Comparison of ENCODE assay signal across 8 cellular contexts in the genomic region with DNA sequence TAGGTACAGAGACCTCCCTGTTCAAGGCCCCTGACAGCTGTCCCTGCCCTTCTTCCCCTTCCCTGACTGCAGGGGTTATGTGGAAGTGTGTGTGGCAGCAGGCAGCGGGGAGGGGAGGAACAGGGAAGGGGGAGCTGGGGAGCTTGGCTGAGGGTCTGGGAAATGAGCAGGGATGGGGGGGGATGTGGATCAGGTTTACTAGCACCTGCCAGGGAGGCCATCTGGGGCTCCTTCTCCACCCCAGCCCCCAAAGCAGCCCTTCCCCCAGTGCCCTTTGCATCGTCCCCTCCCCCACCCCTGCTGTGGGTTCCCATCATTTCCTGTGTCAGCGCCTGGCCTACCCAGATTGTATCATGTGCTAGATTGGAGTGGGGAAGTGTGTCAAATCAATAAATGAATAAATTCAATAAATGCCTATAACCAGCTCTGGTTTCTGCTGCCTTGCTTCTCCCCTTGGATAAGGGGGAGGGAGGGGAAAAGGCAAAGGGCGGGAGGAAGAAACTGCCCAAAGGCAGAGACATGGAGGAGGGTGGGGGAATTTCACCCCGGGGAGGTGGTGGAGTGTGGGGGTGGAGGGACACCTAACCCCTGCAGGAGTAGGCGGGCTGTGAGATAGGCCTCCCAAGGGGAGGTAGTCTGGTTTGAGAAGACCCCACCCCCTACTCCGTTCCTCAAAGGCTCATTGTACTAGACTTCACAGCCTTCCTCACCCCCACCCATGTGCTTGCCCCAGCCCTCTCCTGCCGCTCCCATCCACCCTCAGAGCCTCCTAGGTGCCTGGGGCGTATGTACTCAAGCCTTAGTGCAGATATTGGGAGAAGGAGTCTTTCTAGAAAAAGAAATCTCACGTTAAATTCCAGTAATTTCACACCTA. TPM values are rescaled to one million over a fixed set of nuclear protein-coding genes. Genes with fewer than 3 reads are reported as not detected.
DNase-seq lines count a peak whose midpoint lies in the region; ATAC-seq and TF ChIP-seq lines count a peak whose summit lies in the region.

No MANE protein-coding gene starts in this region.

- CTCF ChIA-PET in activated CD4-positive, alpha-beta T cell treated with anti-CD3 and anti-CD28 coated beads for 36 hours (lab: Charles Lee): interaction anchor here (0.9 to 1.3 kb wide), 2 partner anchors 8 to 28 kb away, joined by 4 read pairs; partner anchors contain the start of gene IL2RG

- POLR2A ChIA-PET in activated CD4-positive, alpha-beta T cell treated with anti-CD3 and anti-CD28 coated beads for 36 hours (lab: Charles Lee): interaction anchor here (1.0 to 1.1 kb wide), 2 partner anchors 15 to 429 kb away, joined by 3 read pairs; partner anchors contain the start of genes MED12 and OGT

- H3K4me1 Mint-ChIP-seq in activated CD4-positive, alpha-beta T cell treated with anti-CD3 and anti-CD28 coated beads for 36 hours: peaks cover 85% of the 10 kb centered on the region

- H3K4me3 ChIP-seq in mucosa of descending colon: no peak overlapping the region

- no peaks in the 10 kb centered on the region for H3K27me3 Mint-ChIP-seq in activated CD4-positive, alpha-beta T cell treated with anti-CD3 and anti-CD28 coated beads for 36 hours

- DNase-seq in activated CD4-positive, alpha-beta T cell treated with anti-CD3 and anti-CD28 coated beads for 36 hours: peak; percentile 72
- DNase-seq in activated CD4-positive, alpha-beta T cell treated with anti-CD3 and anti-CD28 coated beads for 1 hour: no peak
- DNase-seq in RPMI8226: peak; percentile 16
- peak; percentile 24 for DNase-seq in activated naive CD4-positive, alpha-beta T cell treated with anti-CD3 and anti-CD28 coated beads, Interleukin-2, amount 50 U/mL, for 16 hours
- peak; percentile 45 to 67 (median 57) for DNase-seq in mucosa of descending colon
- no peak for DNase-seq in 8988T
- no peak for DNase-seq in NCI-H2196 (lab: John Stamatoyannopoulos, UW; ENCODE audit: unreplicated experiment)

- intact Hi-C loops in activated CD4-positive, alpha-beta T cell treated with anti-CD3 and anti-CD28 coated beads for 36 hours (cut with DNase I, micrococcal nuclease): no loop called here
- intact Hi-C loops in mucosa of descending colon (cut with DNase I, micrococcal nuclease): no loop called here

- peak; percentile 43 for ATAC-seq in activated CD4-positive, alpha-beta T cell treated with anti-CD3 and anti-CD28 coated beads for 36 hours
- peak; percentile 64 for ATAC-seq in mucosa of descending colon
- ATAC-seq in GM21717 (IDR thresholded peaks at IDR 0.05; ENCODE audit: unreplicated experiment): no peak

- TF ChIP-seq CTCF in mucosa of descending colon (IDR thresholded peaks at IDR 0.05): no peak

- no peaks in the 10 kb centered on the region for H3K9me3 Mint-ChIP-seq in activated CD4-positive, alpha-beta T cell treated with anti-CD3 and anti-CD28 coated beads for 36 hours (ENCODE audit: low read depth)

- H3K27ac Mint-ChIP-seq in activated CD4-positive, alpha-beta T cell treated with anti-CD3 and anti-CD28 coated beads for 36 hours: peak overlapping the region; percentile 84

- peaks cover 42% of the 10 kb centered on the region for H3K36me3 Mint-ChIP-seq in activated CD4-positive, alpha-beta T cell treated with anti-CD3 and anti-CD28 coated beads for 36 hours (ENCODE audit: low read depth)

- peak overlapping the region; percentile 67 for H3K4me3 Mint-ChIP-seq in activated CD4-positive, alpha-beta T cell treated with anti-CD3 and anti-CD28 coated beads for 36 hours

- H3K9me3 ChIP-seq in mucosa of descending colon: no peaks in the 10 kb centered on the region

- H3K4me1 ChIP-seq in mucosa of descending colon (ENCODE audit: low read depth): no peaks in the 10 kb centered on the region

- no peaks in the 10 kb centered on the region for H3K36me3 ChIP-seq in mucosa of descending colon (ENCODE audit: low read depth)

RNA-seq across cellular contexts. Expression of gene CXorf65, which starts 3.2 kb away (rescaled TPM):
- total RNA-seq in activated CD4-positive, alpha-beta T cell treated with anti-CD3 and anti-CD28 coated beads for 36 hours: 10 to 100 TPM; 15.7 to 31.2 TPM
- total RNA-seq in mucosa of descending colon: 1 to 10 TPM in 1 of 3 donors, not detected in 2; 2.7 TPM

RNA-seq across cellular contexts. Expression of gene FOXO4, which starts 7.7 kb away (rescaled TPM):
- 10 to 100 TPM in 1 of 2 experiments, 1 to 10 TPM in 1; 9.5 to 10.8 TPM for total RNA-seq in activated CD4-positive, alpha-beta T cell treated with anti-CD3 and anti-CD28 coated beads for 36 hours
- total RNA-seq in mucosa of descending colon: 10 to 100 TPM; 26.9 to 74.6 (median 53.1) TPM

RNA-seq across cellular contexts. Expression of gene IL2RG, which starts 8.0 kb away (rescaled TPM):
- 100 to 1,000 TPM; 278 to 342 TPM for total RNA-seq in activated CD4-positive, alpha-beta T cell treated with anti-CD3 and anti-CD28 coated beads for 36 hours
- 100 to 1,000 TPM in 1 of 3 donors, 10 to 100 TPM in 2; 27.7 to 104 (median 56.8) TPM for total RNA-seq in mucosa of descending colon

RNA-seq across cellular contexts. Expression of gene MED12, which starts 15.0 kb away (rescaled TPM):
- 10 to 100 TPM; 46.2 to 56.4 TPM for total RNA-seq in activated CD4-positive, alpha-beta T cell treated with anti-CD3 and anti-CD28 coated beads for 36 hours
- 10 to 100 TPM; 34.4 to 55.4 (median 47.8) TPM for total RNA-seq in mucosa of descending colon

RNA-seq across cellular contexts. Expression of gene SNX12, which starts 35.2 kb away (rescaled TPM):
- total RNA-seq in activated CD4-positive, alpha-beta T cell treated with anti-CD3 and anti-CD28 coated beads for 36 hours: 10 to 100 TPM; 43.2 to 44.6 TPM
- 10 to 100 TPM; 56.4 to 86.6 (median 68.2) TPM for total RNA-seq in mucosa of descending colon

Comparison
In these comparisons a context has a peak if more than half of its experiments do, and no peak if none do; other contexts are left out.
1. DNase-seq: peak in activated CD4-positive, alpha-beta T cell treated with anti-CD3 and anti-CD28 coated beads for 36 hours (single experiment), RPMI8226 (single experiment), activated naive CD4-positive, alpha-beta T cell treated with anti-CD3 and anti-CD28 coated beads, Interleukin-2, amount 50 U/mL, for 16 hours (single experiment) and mucosa of descending colon (3 of 3); none in activated CD4-positive, alpha-beta T cell treated with anti-CD3 and anti-CD28 coated beads for 1 hour (single experiment), 8988T (single experiment) and NCI-H2196 (single experiment).
2. RNA of gene CXorf65, which starts 3.2 kb away (total RNA-seq): 15.7 to 31.2 TPM in activated CD4-positive, alpha-beta T cell treated with anti-CD3 and anti-CD28 coated beads for 36 hours; 2.7 TPM in mucosa of descending colon; every median in the first group is over 4 times any median in the second.